Comparison of ENCODE assay signal across 22 cellular contexts in the genomic region with DNA sequence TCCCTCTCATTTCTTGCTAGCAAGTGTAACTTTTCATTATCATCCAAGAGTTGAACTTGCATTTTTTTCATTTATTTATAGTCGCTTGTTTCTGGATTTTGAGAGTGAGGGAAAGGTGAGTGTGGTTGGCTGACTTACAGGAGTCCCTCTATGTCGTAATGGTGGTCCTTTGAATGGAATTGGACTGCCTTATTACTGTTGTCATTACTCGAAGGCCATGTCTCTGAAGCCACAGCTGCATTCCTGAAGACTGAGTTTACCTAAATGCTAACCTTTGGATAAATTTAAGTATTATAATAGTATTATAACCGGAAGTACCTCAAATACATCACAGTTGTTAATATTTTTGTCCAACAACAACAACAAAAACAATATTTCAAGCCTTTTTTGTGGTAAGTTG.
DNase-seq lines count a peak whose midpoint lies in the region; ATAC-seq, FAIRE-seq and TF ChIP-seq lines count a peak whose summit lies in the region.
"Had no signal": no experiment of that assay in that cellular context is flagged by ENCODE, and none has a peak within 500 bp of the region (broad histone marks: within the 10 kb centered on the region; RNA-seq: fewer than 3 reads in every experiment).

No MANE protein-coding gene starts in this region.

- peaks cover 1% of the 10 kb centered on the region for H3K27me3 Mint-ChIP-seq in astrocyte (ENCODE audit: low read depth, unreplicated experiment)
- H3K27me3 Mint-ChIP-seq: CD4-positive, alpha-beta memory T cell; CD4-positive, CD25-positive, alpha-beta regulatory T cell; CD8-positive, alpha-beta memory T cell had no signal

- no peaks in the 10 kb centered on the region for H3K79me2 ChIP-seq in astrocyte (ENCODE audit: insufficient read depth, low read length)

- no peak overlapping the region for H3K27ac ChIP-seq in astrocyte (ENCODE audit: low read depth, low read length)
- H3K27ac ChIP-seq: BLaER1 had no signal

- H3K4me1 Mint-ChIP-seq in astrocyte (ENCODE audit: low read depth, unreplicated experiment): peaks cover 6% of the 10 kb centered on the region
- H3K4me1 Mint-ChIP-seq: CD14-positive monocyte; CD4-positive, alpha-beta memory T cell; CD8-positive, alpha-beta memory T cell had no signal

- H3K27ac Mint-ChIP-seq in astrocyte (ENCODE audit: unreplicated experiment): no peak overlapping the region
- H3K27ac Mint-ChIP-seq: CD4-positive, alpha-beta memory T cell; CD4-positive, CD25-positive, alpha-beta regulatory T cell; CD8-positive, alpha-beta memory T cell had no signal

- H3K4me3 Mint-ChIP-seq in astrocyte (ENCODE audit: unreplicated experiment): no peak overlapping the region
- H3K4me3 Mint-ChIP-seq: CD14-positive monocyte; CD4-positive, alpha-beta memory T cell; CD4-positive, CD25-positive, alpha-beta regulatory T cell; CD8-positive, alpha-beta memory T cell had no signal

- H3K4me1 ChIP-seq in astrocyte (ENCODE audit: insufficient read depth, low read length): peaks cover 16% of the 10 kb centered on the region
- H3K4me1 ChIP-seq: BE2C, BLaER1 had no signal

- no peak overlapping the region for H3K9ac ChIP-seq in astrocyte (ENCODE audit: low read length)
- H3K9ac ChIP-seq: BLaER1 had no signal

- H3K4me2 ChIP-seq in astrocyte (ENCODE audit: low read length): no peak overlapping the region
- H3K4me2 ChIP-seq: BLaER1 had no signal

- H3K9me3 Mint-ChIP-seq in astrocyte (ENCODE audit: unreplicated experiment): peaks cover 4% of the 10 kb centered on the region

- no peaks in the 10 kb centered on the region for H4K20me1 ChIP-seq in astrocyte (ENCODE audit: insufficient read depth, low read length)
- H4K20me1 ChIP-seq: BLaER1 had no signal

- no peaks in the 10 kb centered on the region for H3K36me3 ChIP-seq in astrocyte (ENCODE audit: insufficient read depth, low read length)
- H3K36me3 ChIP-seq: BE2C, BLaER1 had no signal

- no peaks in the 10 kb centered on the region for H3K27me3 ChIP-seq in astrocyte (ENCODE audit: insufficient read depth, low read length)
- H3K27me3 ChIP-seq: BE2C, BLaER1 had no signal

- no peak overlapping the region for H2AFZ ChIP-seq in astrocyte (ENCODE audit: low read depth, low read length)

- TF ChIP-seq CTCF in astrocyte (IDR thresholded peaks at IDR 0.05; ENCODE audit: insufficient read depth, low read depth, low read length): no peak

- peak; percentile 27 for DNase-seq in RCC 7860 (ENCODE audit: low spot score)
- DNase-seq in astrocyte (ENCODE audit: low read depth): peak; percentile 64
- DNase-seq in kidney tubule cell (ENCODE audit: low spot score): peak; percentile 40
- no peak for DNase-seq in D341Med (ENCODE audit: low spot score)
- no peak for DNase-seq in NCI-H2196 (lab: John Stamatoyannopoulos, UW; ENCODE audit: unreplicated experiment)
- DNase-seq: 8988T; ACHN; BE2C; C1 segment of cervical spinal cord; CD4-positive, alpha-beta memory T cell; CD4-positive, CD25-positive, alpha-beta regulatory T cell; CD8-positive, alpha-beta memory T cell; COR-L47; DMS79 treated with DMSO at 0.1 percent for 48 hours; GF-D8 had no signal

- no peak overlapping the region for H3K4me3 ChIP-seq in astrocyte (ENCODE audit: insufficient read depth, low read depth, low read length)
- H3K4me3 ChIP-seq: BLaER1 had no signal

- no peak for ATAC-seq in GM18520 (IDR thresholded peaks at IDR 0.05; ENCODE audit: unreplicated experiment)

- no peaks in the 10 kb centered on the region for H3K9me3 ChIP-seq in astrocyte (ENCODE audit: insufficient read depth, low read depth, low read length)
- H3K9me3 ChIP-seq: BE2C, BLaER1 had no signal

- FAIRE-seq in RCC 7860 (lab: Jason Lieb, UNC) (no peak), astrocyte (lab: Jason Lieb, UNC) (no peak)
- FAIRE-seq: A204.1, D721Med, G401.6, GM12891 had no signal

- H3K36me3 Mint-ChIP-seq in astrocyte (ENCODE audit: low read depth, unreplicated experiment): no peaks in the 10 kb centered on the region
- H3K36me3 Mint-ChIP-seq: CD14-positive monocyte; CD4-positive, alpha-beta memory T cell; CD4-positive, CD25-positive, alpha-beta regulatory T cell; CD8-positive, alpha-beta memory T cell had no signal

Comparison
In these comparisons a context has a peak if more than half of its experiments do, and no peak if none do; other contexts are left out.
1. DNase-seq: peak in RCC 7860 (single experiment), astrocyte (single experiment) and kidney tubule cell (single experiment); none in D341Med (single experiment) and NCI-H2196 (single experiment).